In genomic region chr10:5284311-5285057, GRCh38 we compare ENCODE assay signal across 1 cellular context.
TF ChIP-seq lines count a peak whose summit lies in the region.

No MANE protein-coding gene starts in this region.

TF ChIP-seq in K562, 482 proteins besides CTCF, POLR2A, EP300 and RAD21 (continued from another document and continues in another):
- TF ChIP-seq CEBPG (CRISPR knock-in tag; IDR thresholded peaks at IDR 0.05): peak; percentile 78
- TF ChIP-seq CEBPG (tag; conservative IDR thresholded peaks at IDR 0.05 in 1 of 2, IDR thresholded peaks at IDR 0.05 in 1 of 2): peak; percentile 80 to 94
- TF ChIP-seq, protein P1, sequence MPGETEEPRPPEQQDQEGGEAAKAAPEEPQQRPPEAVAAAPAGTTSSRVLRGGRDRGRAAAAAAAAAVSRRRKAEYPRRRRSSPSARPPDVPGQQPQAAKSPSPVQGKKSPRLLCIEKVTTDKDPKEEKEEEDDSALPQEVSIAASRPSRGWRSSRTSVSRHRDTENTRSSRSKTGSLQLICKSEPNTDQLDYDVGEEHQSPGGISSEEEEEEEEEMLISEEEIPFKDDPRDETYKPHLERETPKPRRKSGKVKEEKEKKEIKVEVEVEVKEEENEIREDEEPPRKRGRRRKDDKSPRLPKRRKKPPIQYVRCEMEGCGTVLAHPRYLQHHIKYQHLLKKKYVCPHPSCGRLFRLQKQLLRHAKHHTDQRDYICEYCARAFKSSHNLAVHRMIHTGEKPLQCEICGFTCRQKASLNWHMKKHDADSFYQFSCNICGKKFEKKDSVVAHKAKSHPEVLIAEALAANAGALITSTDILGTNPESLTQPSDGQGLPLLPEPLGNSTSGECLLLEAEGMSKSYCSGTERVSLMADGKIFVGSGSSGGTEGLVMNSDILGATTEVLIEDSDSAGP (CRISPR knock-in tag; IDR thresholded peaks at IDR 0.05): no peak
- no peak for TF ChIP-seq POLR2AphosphoS2 (IDR thresholded peaks at IDR 0.05; ENCODE audit: low read length)
- no peak for TF ChIP-seq BCOR (IDR thresholded peaks at IDR 0.05)
- no peak for TF ChIP-seq TBP (optimal IDR thresholded peaks at IDR 0.05; ENCODE audit: low read depth, low read length)
- TF ChIP-seq, protein P2, sequence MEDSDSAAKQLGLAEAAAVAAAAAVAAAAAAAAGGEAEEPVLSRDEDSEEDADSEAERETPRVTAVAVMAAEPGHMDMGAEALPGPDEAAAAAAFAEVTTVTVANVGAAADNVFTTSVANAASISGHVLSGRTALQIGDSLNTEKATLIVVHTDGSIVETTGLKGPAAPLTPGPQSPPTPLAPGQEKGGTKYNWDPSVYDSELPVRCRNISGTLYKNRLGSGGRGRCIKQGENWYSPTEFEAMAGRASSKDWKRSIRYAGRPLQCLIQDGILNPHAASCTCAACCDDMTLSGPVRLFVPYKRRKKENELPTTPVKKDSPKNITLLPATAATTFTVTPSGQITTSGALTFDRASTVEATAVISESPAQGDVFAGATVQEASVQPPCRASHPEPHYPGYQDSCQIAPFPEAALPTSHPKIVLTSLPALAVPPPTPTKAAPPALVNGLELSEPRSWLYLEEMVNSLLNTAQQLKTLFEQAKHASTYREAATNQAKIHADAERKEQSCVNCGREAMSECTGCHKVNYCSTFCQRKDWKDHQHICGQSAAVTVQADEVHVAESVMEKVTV (CRISPR knock-in tag; IDR thresholded peaks at IDR 0.05): no peak
- no peak for TF ChIP-seq PML (IDR thresholded peaks at IDR 0.05; ENCODE audit: low read length)
- TF ChIP-seq DDX20 (tag; IDR thresholded peaks at IDR 0.05; ENCODE audit: low read depth): 0 out of 2 replicates have a peak, but pooled peaks have one; percentile 38
- TF ChIP-seq CHD7 (IDR thresholded peaks at IDR 0.05; ENCODE audit: low read depth, low read length): no peak
- no peak for TF ChIP-seq RBM34 (IDR thresholded peaks at IDR 0.05; ENCODE audit: borderline replicate concordance, insufficient read depth, low read length)
- TF ChIP-seq GABPB1 (CRISPR knock-in tag; IDR thresholded peaks at IDR 0.05): 0 out of 2 replicates have a peak, but pooled peaks have one; percentile 39
- TF ChIP-seq SMAD1 (IDR thresholded peaks at IDR 0.05; ENCODE audit: low read depth, low read length, partially characterized antibody): no peak
- TF ChIP-seq RBBP5 (IDR thresholded peaks at IDR 0.05; ENCODE audit: borderline replicate concordance, insufficient read depth, low read length, poor library complexity, severe bottlenecking): no peak
- TF ChIP-seq POU5F1 (IDR thresholded peaks at IDR 0.05; ENCODE audit: borderline replicate concordance, low read depth, low read length, partially characterized antibody): no peak
- no peak for TF ChIP-seq PRMT5 (CRISPR knock-in tag; IDR thresholded peaks at IDR 0.05)
- TF ChIP-seq ZKSCAN1 (IDR thresholded peaks at IDR 0.05; ENCODE audit: low read depth, low read length): no peak
- TF ChIP-seq RBM22 (IDR thresholded peaks at IDR 0.05; ENCODE audit: low read depth, low read length, poor library complexity, severe bottlenecking): no peak
- TF ChIP-seq, protein P3, sequence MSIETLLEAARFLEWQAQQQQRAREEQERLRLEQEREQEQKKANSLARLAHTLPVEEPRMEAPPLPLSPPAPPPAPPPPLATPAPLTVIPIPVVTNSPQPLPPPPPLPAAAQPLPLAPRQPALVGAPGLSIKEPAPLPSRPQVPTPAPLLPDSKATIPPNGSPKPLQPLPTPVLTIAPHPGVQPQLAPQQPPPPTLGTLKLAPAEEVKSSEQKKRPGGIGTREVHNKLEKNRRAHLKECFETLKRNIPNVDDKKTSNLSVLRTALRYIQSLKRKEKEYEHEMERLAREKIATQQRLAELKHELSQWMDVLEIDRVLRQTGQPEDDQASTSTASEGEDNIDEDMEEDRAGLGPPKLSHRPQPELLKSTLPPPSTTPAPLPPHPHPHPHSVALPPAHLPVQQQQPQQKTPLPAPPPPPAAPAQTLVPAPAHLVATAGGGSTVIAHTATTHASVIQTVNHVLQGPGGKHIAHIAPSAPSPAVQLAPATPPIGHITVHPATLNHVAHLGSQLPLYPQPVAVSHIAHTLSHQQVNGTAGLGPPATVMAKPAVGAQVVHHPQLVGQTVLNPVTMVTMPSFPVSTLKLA (conservative IDR thresholded peaks at IDR 0.05): peak in 1 of 2 experiments; percentile 29; a peak in 1 of 4 replicates
- TF ChIP-seq ELF1 (tag; IDR thresholded peaks at IDR 0.05): peak; percentile 46; the same call in 1 of the 2 replicates
- no peak for TF ChIP-seq NCOA4 (IDR thresholded peaks at IDR 0.05; ENCODE audit: partially characterized antibody)
- TF ChIP-seq GTF3C2 (IDR thresholded peaks at IDR 0.05; ENCODE audit: borderline replicate concordance, extremely low read depth, insufficient read length): no peak
- TF ChIP-seq THRAP3 (IDR thresholded peaks at IDR 0.05; ENCODE audit: borderline replicate concordance): no peak
- TF ChIP-seq MYC (IDR thresholded peaks at IDR 0.05; ENCODE audit: low read depth, low read length): no peak; the same call in 1 of the 2 replicates
- TF ChIP-seq MYC (CRISPR knock-in tag; IDR thresholded peaks at IDR 0.05; ENCODE audit: borderline replicate concordance, low read depth): no peak
- TF ChIP-seq, protein P4, sequence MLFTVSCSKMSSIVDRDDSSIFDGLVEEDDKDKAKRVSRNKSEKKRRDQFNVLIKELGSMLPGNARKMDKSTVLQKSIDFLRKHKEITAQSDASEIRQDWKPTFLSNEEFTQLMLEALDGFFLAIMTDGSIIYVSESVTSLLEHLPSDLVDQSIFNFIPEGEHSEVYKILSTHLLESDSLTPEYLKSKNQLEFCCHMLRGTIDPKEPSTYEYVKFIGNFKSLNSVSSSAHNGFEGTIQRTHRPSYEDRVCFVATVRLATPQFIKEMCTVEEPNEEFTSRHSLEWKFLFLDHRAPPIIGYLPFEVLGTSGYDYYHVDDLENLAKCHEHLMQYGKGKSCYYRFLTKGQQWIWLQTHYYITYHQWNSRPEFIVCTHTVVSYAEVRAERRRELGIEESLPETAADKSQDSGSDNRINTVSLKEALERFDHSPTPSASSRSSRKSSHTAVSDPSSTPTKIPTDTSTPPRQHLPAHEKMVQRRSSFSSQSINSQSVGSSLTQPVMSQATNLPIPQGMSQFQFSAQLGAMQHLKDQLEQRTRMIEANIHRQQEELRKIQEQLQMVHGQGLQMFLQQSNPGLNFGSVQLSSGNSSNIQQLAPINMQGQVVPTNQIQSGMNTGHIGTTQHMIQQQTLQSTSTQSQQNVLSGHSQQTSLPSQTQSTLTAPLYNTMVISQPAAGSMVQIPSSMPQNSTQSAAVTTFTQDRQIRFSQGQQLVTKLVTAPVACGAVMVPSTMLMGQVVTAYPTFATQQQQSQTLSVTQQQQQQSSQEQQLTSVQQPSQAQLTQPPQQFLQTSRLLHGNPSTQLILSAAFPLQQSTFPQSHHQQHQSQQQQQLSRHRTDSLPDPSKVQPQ (CRISPR knock-in tag; IDR thresholded peaks at IDR 0.05; ENCODE audit: borderline replicate concordance): no peak
- no peak for TF ChIP-seq CAMTA2 (CRISPR knock-in tag; conservative IDR thresholded peaks at IDR 0.05)
- TF ChIP-seq SREBF1 (IDR thresholded peaks at IDR 0.05; ENCODE audit: borderline replicate concordance, low read depth, low read length): no peak
- no peak for TF ChIP-seq FOXJ3 (CRISPR knock-in tag; IDR thresholded peaks at IDR 0.05)
- no peak for TF ChIP-seq RFX7 (CRISPR knock-in tag; IDR thresholded peaks at IDR 0.05)
- no peak for TF ChIP-seq RB1 (IDR thresholded peaks at IDR 0.05; ENCODE audit: low read depth)
- no peak for TF ChIP-seq POLR2B (IDR thresholded peaks at IDR 0.05; ENCODE audit: low read depth, partially characterized antibody)
- TF ChIP-seq FOXP1 (CRISPR knock-in tag; IDR thresholded peaks at IDR 0.05): no peak
- TF ChIP-seq MECOM (CRISPR knock-in tag; IDR thresholded peaks at IDR 0.05): 0 out of 2 replicates have a peak, but pooled peaks have one; percentile 54
- TF ChIP-seq COPS2 (conservative IDR thresholded peaks at IDR 0.05): no peak
- TF ChIP-seq, protein P5, sequence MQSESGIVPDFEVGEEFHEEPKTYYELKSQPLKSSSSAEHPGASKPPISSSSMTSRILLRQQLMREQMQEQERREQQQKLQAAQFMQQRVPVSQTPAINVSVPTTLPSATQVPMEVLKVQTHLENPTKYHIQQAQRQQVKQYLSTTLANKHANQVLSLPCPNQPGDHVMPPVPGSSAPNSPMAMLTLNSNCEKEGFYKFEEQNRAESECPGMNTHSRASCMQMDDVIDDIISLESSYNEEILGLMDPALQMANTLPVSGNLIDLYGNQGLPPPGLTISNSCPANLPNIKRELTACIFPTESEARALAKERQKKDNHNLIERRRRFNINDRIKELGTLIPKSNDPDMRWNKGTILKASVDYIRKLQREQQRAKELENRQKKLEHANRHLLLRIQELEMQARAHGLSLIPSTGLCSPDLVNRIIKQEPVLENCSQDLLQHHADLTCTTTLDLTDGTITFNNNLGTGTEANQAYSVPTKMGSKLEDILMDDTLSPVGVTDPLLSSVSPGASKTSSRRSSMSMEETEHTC (IDR thresholded peaks at IDR 0.05): no peak
- no peak for TF ChIP-seq KLF6 (CRISPR knock-in tag; IDR thresholded peaks at IDR 0.05; ENCODE audit: borderline replicate concordance)
